In the genomic region with DNA sequence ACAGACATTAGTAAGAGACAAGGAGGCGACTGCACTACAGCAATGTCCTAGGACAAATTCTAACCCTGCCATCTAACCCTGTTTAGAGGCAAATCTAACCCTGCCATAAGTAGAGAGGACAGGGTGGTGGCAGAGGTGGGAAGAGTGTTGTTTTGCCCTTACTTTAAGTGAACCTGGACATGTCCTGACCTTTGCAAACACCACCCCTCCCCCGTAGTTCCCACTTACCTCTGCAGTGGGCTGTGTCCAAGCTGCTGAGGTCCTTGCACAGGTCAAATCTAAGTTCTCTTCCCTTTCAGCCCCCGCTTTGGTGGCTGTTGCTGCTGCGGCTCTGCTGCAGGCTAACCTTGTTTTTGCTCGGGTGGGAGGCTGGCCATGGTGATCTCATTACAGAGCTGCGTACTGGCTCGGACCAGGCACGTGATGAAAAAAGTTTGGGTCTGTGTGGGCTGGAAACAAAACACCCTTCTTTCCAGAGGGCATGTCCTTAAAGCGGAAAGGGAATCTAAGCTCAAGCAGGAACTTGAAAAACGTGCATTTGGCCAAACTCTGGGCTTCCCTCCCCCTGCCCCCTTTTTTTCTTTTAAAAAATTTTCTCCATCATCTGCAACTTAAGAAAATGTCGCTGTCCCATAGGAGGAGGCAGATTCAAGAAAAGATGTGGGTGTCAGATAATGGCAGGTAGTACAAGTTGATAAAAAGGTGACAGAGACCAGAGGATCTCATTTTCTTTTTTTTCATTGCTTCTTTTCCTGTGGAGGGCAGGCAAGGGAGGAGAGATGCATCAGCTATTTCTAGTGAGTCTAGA, we compare ENCODE assay signal across 8 cellular contexts. TPM values are rescaled to one million over a fixed set of nuclear protein-coding genes. Genes with fewer than 3 reads are reported as not detected.
DNase-seq lines count a peak whose midpoint lies in the region; ATAC-seq lines count a peak whose summit lies in the region.

A gene with protein sequence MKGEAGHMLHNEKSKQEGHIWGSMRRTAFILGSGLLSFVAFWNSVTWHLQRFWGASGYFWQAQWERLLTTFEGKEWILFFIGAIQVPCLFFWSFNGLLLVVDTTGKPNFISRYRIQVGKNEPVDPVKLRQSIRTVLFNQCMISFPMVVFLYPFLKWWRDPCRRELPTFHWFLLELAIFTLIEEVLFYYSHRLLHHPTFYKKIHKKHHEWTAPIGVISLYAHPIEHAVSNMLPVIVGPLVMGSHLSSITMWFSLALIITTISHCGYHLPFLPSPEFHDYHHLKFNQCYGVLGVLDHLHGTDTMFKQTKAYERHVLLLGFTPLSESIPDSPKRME (minus strand): TSS at position 349 of the 808 bp plus-strand sequence. CDS start 12,425 bp downstream, outside the sequence.

- peak; percentile 60 for DNase-seq in Daoy (ENCODE audit: low read depth)
- peak; percentile 71 for DNase-seq in SK-N-DZ (ENCODE audit: low spot score)
- DNase-seq in fibroblast of the conjunctiva (ENCODE audit: low read depth), result peak; percentile 74
- peak; percentile 84 for DNase-seq in myocyte (ENCODE audit: low read depth)
- DNase-seq in NOMO-1 (lab: John Stamatoyannopoulos, UW; ENCODE audit: unreplicated experiment in 2 of 2), result no peak
- no peak for DNase-seq in NCI-H748 (lab: John Stamatoyannopoulos, UW; ENCODE audit: unreplicated experiment)
- no peak for DNase-seq in NCI-H1092 (lab: John Stamatoyannopoulos, UW)

- ATAC-seq in activated CD4-positive, CD25-positive, alpha-beta regulatory T cell treated with anti-CD3 and anti-CD28 coated beads, Interleukin-2, amount 50 U/mL, for 24 hours, result no peak

RNA-seq across cellular contexts. Expression of the gene that starts here (rescaled TPM):
- 0.12 and 0.46 TPM in 2 replicates for total RNA-seq in Daoy (2014; rRNA removed; shearing (Covaris generic))
- polyA plus RNA-seq in SK-N-DZ (2014; cell fraction: cytosol; rRNA removed), result 6.4 and 9.5 TPM in 2 replicates
- polyA plus RNA-seq in SK-N-DZ (2014; cell fraction: nucleus; rRNA removed), result 6.4 and 9.0 TPM in 2 replicates
- total RNA-seq in myocyte, result 11.6 and 17.8 TPM in 2 replicates
- polyA plus RNA-seq in myocyte (2012), result 11.6 TPM

Comparison
In these comparisons a context has a peak if more than half of its experiments do, and no peak if none do; other contexts are left out.
1. Peak in DNase-seq in Daoy; RNA of the gene not detected or under 1 TPM.
2. DNase-seq: peak in SK-N-DZ (single experiment), fibroblast of the conjunctiva (single experiment) and myocyte (single experiment); none in NOMO-1 (0 of 2), NCI-H748 (single experiment) and NCI-H1092 (single experiment).